14 cellular contexts compared by ENCODE assay signal in genomic region chr6:10166031-10166430, GRCh38.
"Had no signal": no experiment of that assay in that cellular context is flagged by ENCODE, and none has a peak within 500 bp of the region (broad histone marks: within the 10 kb centered on the region; RNA-seq: fewer than 3 reads in every experiment).

No MANE protein-coding gene starts in this region.

- H3K4me1 ChIP-seq: esophagus muscularis mucosa, left lung, parathyroid adenoma had no signal

- H3K9ac ChIP-seq: parathyroid adenoma had no signal

- H3K27me3 ChIP-seq: brain microvascular endothelial cell, esophagus muscularis mucosa, left lung had no signal

- H2AFZ ChIP-seq: parathyroid adenoma had no signal

- H3K27ac ChIP-seq: brain microvascular endothelial cell, coronary artery, esophagus muscularis mucosa, left lung, parathyroid adenoma, thoracic aorta had no signal

- DNase-seq: activated CD4-positive, CD25-positive, alpha-beta regulatory T cell treated with anti-CD3 and anti-CD28 coated beads, Interleukin-2, amount 50 U/mL, for 72 hours; activated naive CD4-positive, alpha-beta T cell; activated naive CD8-positive, alpha-beta T cell treated with anti-CD3 and anti-CD28 coated beads, Interleukin-2, amount 10 ng/mL, durations not matched to agents 7 days and 5 days; activated T-cell treated with anti-CD3 and anti-CD28 coated beads for 4 hours; brain microvascular endothelial cell; effector CD4-positive, alpha-beta T cell; islet precursor cell; left lung; naive thymus-derived CD8-positive, alpha-beta T cell; stimulated activated CD4-positive, alpha-beta T cell treated with anti-CD3 and anti-CD28 coated beads, Interleukin-12 subunit alpha, Interleukin-12 subunit beta, amount 100 ng/mL, for 4 hours had no signal

- H3K36me3 ChIP-seq: brain microvascular endothelial cell, esophagus muscularis mucosa, left lung, thoracic aorta had no signal

- H3K79me2 ChIP-seq: parathyroid adenoma had no signal

- H3K4me3 ChIP-seq: coronary artery, esophagus muscularis mucosa, left lung, thoracic aorta had no signal

- H3K9me3 ChIP-seq: esophagus muscularis mucosa, left lung, thoracic aorta had no signal
